Comparison of ENCODE assay signal across 12 cellular contexts in the genomic region with DNA sequence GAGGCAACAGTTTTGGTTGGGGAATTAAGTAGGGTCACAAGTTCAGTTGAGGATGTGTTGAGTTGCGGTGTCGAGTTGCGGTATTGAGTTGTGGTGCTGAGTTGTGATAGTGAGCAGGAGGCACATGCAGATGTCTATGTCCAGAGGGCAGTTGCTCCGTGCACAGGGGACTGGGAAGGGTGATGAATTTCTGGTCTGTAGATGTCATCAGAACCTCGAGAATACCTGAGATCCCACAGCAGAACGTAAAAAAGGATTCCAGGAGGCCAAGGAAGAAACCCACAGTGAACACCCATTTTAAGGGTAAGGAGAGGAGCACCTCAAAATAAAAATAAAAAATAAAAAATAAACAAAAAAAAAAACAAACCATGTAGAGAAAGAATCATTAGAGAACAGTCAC.
DNase-seq lines count a peak whose midpoint lies in the region; ATAC-seq and TF ChIP-seq lines count a peak whose summit lies in the region.
"Had no signal": no experiment of that assay in that cellular context is flagged by ENCODE, and none has a peak within 500 bp of the region (broad histone marks: within the 10 kb centered on the region; RNA-seq: fewer than 3 reads in every experiment).

No MANE protein-coding gene starts in this region.

- peaks cover 0 to 38% (median 18%) of the 10 kb centered on the region in 11 experiments; a peak in 15 of 22 replicates for H3K9me3 ChIP-seq in BLaER1 treated with 17β-estradiol and CSF1 and Interleukin-3, amounts not matched to agents 10 nM and 100 nM (replicated peaks in 1 of 11)

- H3K4me2 ChIP-seq in BLaER1 treated with 17β-estradiol and CSF1 and Interleukin-3, amounts not matched to agents 10 nM and 100 nM = peak overlapping the region in 8 of 11 experiments; percentile 87 to 95 (median 90); a peak in 14 of 22 replicates

- H3K4me3 ChIP-seq in BLaER1 treated with 17β-estradiol and CSF1 and Interleukin-3, amounts not matched to agents 10 nM and 100 nM = no peak overlapping the region
- H3K4me3 ChIP-seq: GM23248, K562 had no signal

- peak overlapping the region in 2 of 11 experiments; percentile 13 to 97; a peak in 5 of 22 replicates for H3K27ac ChIP-seq in BLaER1 treated with 17β-estradiol and CSF1 and Interleukin-3, amounts not matched to agents 10 nM and 100 nM
- H3K27ac ChIP-seq: GM23248 had no signal

- H4K20me1 ChIP-seq in BLaER1 treated with 17β-estradiol and CSF1 and Interleukin-3, amounts not matched to agents 10 nM and 100 nM = no peaks in the 10 kb centered on the region

- no peaks in the 10 kb centered on the region for H3K36me3 Mint-ChIP-seq in nephron progenitor cell (ENCODE audit: low read depth)
- H3K36me3 Mint-ChIP-seq in activated T-helper 2 cell treated with anti-CD3 and anti-CD28 coated beads, Interferon-gamma antibody, Interleukin-2, Interleukin-4, amounts not matched to agents 10 μg/mL and 5 μg/mL and 100 μg/mL, durations not matched to agents 14 hours and 24 hours and 36 hours (ENCODE audit: low read depth) = no peaks in the 10 kb centered on the region
- no peaks in the 10 kb centered on the region for H3K36me3 Mint-ChIP-seq in stimulated activated naive B cell treated with anti-CD40 and anti-IgM and Interleukin-4, amounts not matched to agents 10 μg/mL and 1 μg/mL and 100 μg/mL, for 72 hours
- H3K36me3 Mint-ChIP-seq: CD8-positive, alpha-beta memory T cell had no signal

- H3K4me1 Mint-ChIP-seq in nephron progenitor cell = peaks cover 86% of the 10 kb centered on the region
- no peaks in the 10 kb centered on the region for H3K4me1 Mint-ChIP-seq in activated T-helper 2 cell treated with anti-CD3 and anti-CD28 coated beads, Interferon-gamma antibody, Interleukin-2, Interleukin-4, amounts not matched to agents 10 μg/mL and 5 μg/mL and 100 μg/mL, durations not matched to agents 14 hours and 24 hours and 36 hours (ENCODE audit: low read depth)
- H3K4me1 Mint-ChIP-seq in stimulated activated naive B cell treated with anti-CD40 and anti-IgM and Interleukin-4, amounts not matched to agents 10 μg/mL and 1 μg/mL and 100 μg/mL, for 72 hours = peaks cover 10 to 14% of the 10 kb centered on the region in 2 donors

- peaks cover 3% of the 10 kb centered on the region for H3K9me3 Mint-ChIP-seq in nephron progenitor cell
- no peaks in the 10 kb centered on the region for H3K9me3 Mint-ChIP-seq in activated T-helper 2 cell treated with anti-CD3 and anti-CD28 coated beads, Interferon-gamma antibody, Interleukin-2, Interleukin-4, amounts not matched to agents 10 μg/mL and 5 μg/mL and 100 μg/mL, durations not matched to agents 14 hours and 24 hours and 36 hours
- H3K9me3 Mint-ChIP-seq in stimulated activated naive B cell treated with anti-CD40 and anti-IgM and Interleukin-4, amounts not matched to agents 10 μg/mL and 1 μg/mL and 100 μg/mL, for 72 hours = no peaks in the 10 kb centered on the region
- H3K9me3 Mint-ChIP-seq: CD8-positive, alpha-beta memory T cell had no signal

- H3K27me3 ChIP-seq in BLaER1 treated with 17β-estradiol and CSF1 and Interleukin-3, amounts not matched to agents 10 nM and 100 nM = no peaks in the 10 kb centered on the region

- H3K36me3 ChIP-seq in BLaER1 treated with 17β-estradiol and CSF1 and Interleukin-3, amounts not matched to agents 10 nM and 100 nM = 0 out of 22 replicates have a peak, but pooled peaks cover 0 to 5% (median 0%) of the 10 kb centered on the region in 11 experiments

- peak overlapping the region; percentile 36 for H3K4me3 Mint-ChIP-seq in nephron progenitor cell
- no peak overlapping the region for H3K4me3 Mint-ChIP-seq in activated T-helper 2 cell treated with anti-CD3 and anti-CD28 coated beads, Interferon-gamma antibody, Interleukin-2, Interleukin-4, amounts not matched to agents 10 μg/mL and 5 μg/mL and 100 μg/mL, durations not matched to agents 14 hours and 24 hours and 36 hours (ENCODE audit: low read depth)
- no peak overlapping the region for H3K4me3 Mint-ChIP-seq in stimulated activated naive B cell treated with anti-CD40 and anti-IgM and Interleukin-4, amounts not matched to agents 10 μg/mL and 1 μg/mL and 100 μg/mL, for 72 hours
- H3K4me3 Mint-ChIP-seq: B cell; CD8-positive, alpha-beta memory T cell had no signal

- no peak for TF ChIP-seq CTCF in nephron progenitor cell (IDR thresholded peaks at IDR 0.05)

- H3K9ac ChIP-seq in BLaER1 treated with 17β-estradiol and CSF1 and Interleukin-3, amounts not matched to agents 10 nM and 100 nM = no peak overlapping the region
- H3K9ac ChIP-seq: GM23248 had no signal

- peaks cover 5% of the 10 kb centered on the region for H3K27me3 Mint-ChIP-seq in nephron progenitor cell (ENCODE audit: low read depth, poor library complexity)
- H3K27me3 Mint-ChIP-seq in activated T-helper 2 cell treated with anti-CD3 and anti-CD28 coated beads, Interferon-gamma antibody, Interleukin-2, Interleukin-4, amounts not matched to agents 10 μg/mL and 5 μg/mL and 100 μg/mL, durations not matched to agents 14 hours and 24 hours and 36 hours (ENCODE audit: low read depth) = peaks cover 9% of the 10 kb centered on the region
- H3K27me3 Mint-ChIP-seq in stimulated activated naive B cell treated with anti-CD40 and anti-IgM and Interleukin-4, amounts not matched to agents 10 μg/mL and 1 μg/mL and 100 μg/mL, for 72 hours = peaks cover 30 to 47% of the 10 kb centered on the region in 2 donors

- DNase-seq in OCI-M1 (lab: John Stamatoyannopoulos, UW) (peak; percentile 32), left kidney (ENCODE audit: low read depth, low spot score) (peak; percentile 43), nephron progenitor cell (no peak)
- no peak for DNase-seq in activated T-helper 2 cell treated with anti-CD3 and anti-CD28 coated beads, Interferon-gamma antibody, Interleukin-2, Interleukin-4, amounts not matched to agents 10 μg/mL and 5 μg/mL and 100 μg/mL, durations not matched to agents 14 hours and 24 hours and 36 hours (ENCODE audit: low spot score)
- DNase-seq in stimulated activated naive B cell treated with anti-CD40 and anti-IgM and Interleukin-4, amounts not matched to agents 10 μg/mL and 1 μg/mL and 100 μg/mL, for 72 hours = no peak
- DNase-seq: CD8-positive, alpha-beta memory T cell; GM23248; H9 had no signal

- ATAC-seq in activated CD4-positive, CD25-positive, alpha-beta regulatory T cell treated with anti-CD3 and anti-CD28 coated beads, Interleukin-2, amount 50 U/mL, for 24 hours = no peak
- ATAC-seq in stimulated activated naive B cell treated with anti-CD40 and anti-IgM and Interleukin-4, amounts not matched to agents 10 μg/mL and 1 μg/mL and 100 μg/mL, for 72 hours (replicated peaks) = no peak
- ATAC-seq: K562 had no signal

- peak overlapping the region; percentile 37 for H3K27ac Mint-ChIP-seq in nephron progenitor cell
- no peak overlapping the region for H3K27ac Mint-ChIP-seq in activated T-helper 2 cell treated with anti-CD3 and anti-CD28 coated beads, Interferon-gamma antibody, Interleukin-2, Interleukin-4, amounts not matched to agents 10 μg/mL and 5 μg/mL and 100 μg/mL, durations not matched to agents 14 hours and 24 hours and 36 hours
- H3K27ac Mint-ChIP-seq in stimulated activated naive B cell treated with anti-CD40 and anti-IgM and Interleukin-4, amounts not matched to agents 10 μg/mL and 1 μg/mL and 100 μg/mL, for 72 hours = no peak overlapping the region
- H3K27ac Mint-ChIP-seq: B cell; CD8-positive, alpha-beta memory T cell had no signal

- intact Hi-C loops in activated T-helper 2 cell treated with anti-CD3 and anti-CD28 coated beads, Interferon-gamma antibody, Interleukin-2, Interleukin-4, amounts not matched to agents 10 μg/mL and 5 μg/mL and 100 μg/mL, durations not matched to agents 14 hours and 24 hours and 36 hours (cut with micrococcal nuclease) = no loop called here

- peaks cover 31 to 61% (median 45%) of the 10 kb centered on the region in 10 experiments for H3K4me1 ChIP-seq in BLaER1 treated with 17β-estradiol and CSF1 and Interleukin-3, amounts not matched to agents 10 nM and 100 nM

Comparison
In these comparisons a context has a peak if more than half of its experiments do, and no peak if none do; other contexts are left out.
1. DNase-seq: peak in OCI-M1 (single experiment) and left kidney (single experiment); none in nephron progenitor cell (single experiment), activated T-helper 2 cell treated with anti-CD3 and anti-CD28 coated beads, Interferon-gamma antibody, Interleukin-2, Interleukin-4, amounts not matched to agents 10 μg/mL and 5 μg/mL and 100 μg/mL, durations not matched to agents 14 hours and 24 hours and 36 hours (single experiment) and stimulated activated naive B cell treated with anti-CD40 and anti-IgM and Interleukin-4, amounts not matched to agents 10 μg/mL and 1 μg/mL and 100 μg/mL, for 72 hours (single experiment).